1 cellular context compared by ENCODE assay signal in genomic region chrX:18425199-18426003, GRCh38.
A peak's percentile ranks its signal among the peaks of the same experiment; 100 is the strongest.
TF ChIP-seq lines count a peak whose summit lies in the region.

Gene CDKL5, plus strand, starts transcription at chrX:18425608. Its CDS starts 81,489 bp downstream, at chrX:18507097.

TF ChIP-seq in K562, 482 proteins besides CTCF, POLR2A, EP300 and RAD21 (continued from another document and continues in another):
- TF ChIP-seq SAFB2 (IDR thresholded peaks at IDR 0.05; ENCODE audit: borderline replicate concordance, low read depth, low read length, severe bottlenecking) (no peak), SRF (CRISPR knock-in tag; IDR thresholded peaks at IDR 0.05) (no peak), CXXC5 (CRISPR knock-in tag; IDR thresholded peaks at IDR 0.05) (peak; percentile 52), SMC3 (conservative IDR thresholded peaks at IDR 0.05; ENCODE audit: insufficient read depth, low read depth, low read length) (no peak), CBFA2T2 (conservative IDR thresholded peaks at IDR 0.05) (no peak), PHF20 (IDR thresholded peaks at IDR 0.05; ENCODE audit: partially characterized antibody) (no peak), ETV6 (IDR thresholded peaks at IDR 0.05; ENCODE audit: borderline replicate concordance in 1 of 2, low read depth in 2 of 2, low read length in 1 of 2) (no peak), ETV6 (CRISPR knock-in tag; IDR thresholded peaks at IDR 0.05; ENCODE audit: borderline replicate concordance) (no peak), RBM15 (IDR thresholded peaks at IDR 0.05; ENCODE audit: insufficient read depth, low read length) (no peak), EP400 (IDR thresholded peaks at IDR 0.05) (no peak), ZBTB5 (IDR thresholded peaks at IDR 0.05) (no peak), SAFB (IDR thresholded peaks at IDR 0.05; ENCODE audit: borderline replicate concordance, low read depth, low read length) (no peak), MYC (IDR thresholded peaks at IDR 0.05; ENCODE audit: low read depth, low read length) (0 out of 2 replicates have a peak, but pooled peaks have one; percentile 13), MYC (CRISPR knock-in tag; IDR thresholded peaks at IDR 0.05; ENCODE audit: borderline replicate concordance, low read depth) (no peak), EHMT2 (IDR thresholded peaks at IDR 0.05) (no peak), ZNF280A (IDR thresholded peaks at IDR 0.05; ENCODE audit: low read depth, partially characterized antibody) (no peak), RBM34 (IDR thresholded peaks at IDR 0.05; ENCODE audit: borderline replicate concordance, insufficient read depth, low read length) (no peak), TCF7L2 (IDR thresholded peaks at IDR 0.05; ENCODE audit: low read depth, low read length) (no peak), MLX (CRISPR knock-in tag; conservative IDR thresholded peaks at IDR 0.05) (no peak), FOXM1 (IDR thresholded peaks at IDR 0.05; ENCODE audit: low read depth) (no peak), FOXM1 (CRISPR knock-in tag; IDR thresholded peaks at IDR 0.05; ENCODE audit: low read depth) (no peak), HIVEP1 (CRISPR knock-in tag; IDR thresholded peaks at IDR 0.05) (no peak), AFF4 (CRISPR knock-in tag; IDR thresholded peaks at IDR 0.05) (no peak), TFE3 (CRISPR knock-in tag; IDR thresholded peaks at IDR 0.05) (no peak), ZNF174 (CRISPR knock-in tag; IDR thresholded peaks at IDR 0.05) (no peak), ZNF3 (CRISPR knock-in tag; IDR thresholded peaks at IDR 0.05) (no peak), GTF2E2 (tag; IDR thresholded peaks at IDR 0.05) (no peak), ZNF695 (CRISPR knock-in tag; IDR thresholded peaks at IDR 0.05) (no peak), COPS2 (conservative IDR thresholded peaks at IDR 0.05) (no peak), POLR2G (IDR thresholded peaks at IDR 0.05; ENCODE audit: low read depth, low read length) (peak; percentile 51), ZNF318 (IDR thresholded peaks at IDR 0.05; ENCODE audit: borderline replicate concordance in 1 of 2, low read depth in 1 of 2) (no peak), ZBTB7A (IDR thresholded peaks at IDR 0.05; ENCODE audit: borderline replicate concordance, control insufficient read depth, low read depth, low read length) (no peak), PHTF2 (CRISPR knock-in tag; IDR thresholded peaks at IDR 0.05) (no peak), NR1H2 (CRISPR knock-in tag; IDR thresholded peaks at IDR 0.05) (no peak), FOXA3 (CRISPR knock-in tag; conservative IDR thresholded peaks at IDR 0.05 in 1 of 2, IDR thresholded peaks at IDR 0.05 in 1 of 2) (no peak), MBD2 (IDR thresholded peaks at IDR 0.05; ENCODE audit: borderline replicate concordance, low read depth) (peak; percentile 55; the same call in 1 of the 2 replicates), NFYB (IDR thresholded peaks at IDR 0.05; ENCODE audit: extremely low read depth, insufficient read length) (peak; percentile 56), PPARD (CRISPR knock-in tag; IDR thresholded peaks at IDR 0.05) (no peak), GABPB2 (CRISPR knock-in tag; conservative IDR thresholded peaks at IDR 0.05) (no peak), ZBTB17 (CRISPR knock-in tag; IDR thresholded peaks at IDR 0.05) (no peak), PHF8 (IDR thresholded peaks at IDR 0.05; ENCODE audit: borderline replicate concordance, low read length) (peak; percentile 26; the same call in 1 of the 2 replicates)
- TF ChIP-seq, protein P1, sequence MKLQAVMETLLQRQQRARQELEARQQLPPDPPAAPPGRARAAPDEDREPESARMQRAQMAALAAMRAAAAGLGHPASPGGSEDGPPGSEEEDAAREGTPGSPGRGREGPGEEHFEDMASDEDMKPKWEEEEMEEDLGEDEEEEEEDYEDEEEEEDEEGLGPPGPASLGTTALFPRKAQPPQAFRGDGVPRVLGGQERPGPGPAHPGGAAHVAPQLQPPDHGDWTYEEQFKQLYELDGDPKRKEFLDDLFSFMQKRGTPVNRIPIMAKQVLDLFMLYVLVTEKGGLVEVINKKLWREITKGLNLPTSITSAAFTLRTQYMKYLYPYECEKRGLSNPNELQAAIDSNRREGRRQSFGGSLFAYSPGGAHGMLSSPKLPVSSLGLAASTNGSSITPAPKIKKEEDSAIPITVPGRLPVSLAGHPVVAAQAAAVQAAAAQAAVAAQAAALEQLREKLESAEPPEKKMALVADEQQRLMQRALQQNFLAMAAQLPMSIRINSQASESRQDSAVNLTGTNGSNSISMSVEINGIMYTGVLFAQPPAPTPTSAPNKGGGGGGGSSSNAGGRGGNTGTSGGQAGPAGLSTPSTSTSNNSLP (IDR thresholded peaks at IDR 0.05; ENCODE audit: borderline replicate concordance, low read depth, low read length) = no peak
